Comparison of ENCODE assay signal across 8 cellular contexts in the genomic region with DNA sequence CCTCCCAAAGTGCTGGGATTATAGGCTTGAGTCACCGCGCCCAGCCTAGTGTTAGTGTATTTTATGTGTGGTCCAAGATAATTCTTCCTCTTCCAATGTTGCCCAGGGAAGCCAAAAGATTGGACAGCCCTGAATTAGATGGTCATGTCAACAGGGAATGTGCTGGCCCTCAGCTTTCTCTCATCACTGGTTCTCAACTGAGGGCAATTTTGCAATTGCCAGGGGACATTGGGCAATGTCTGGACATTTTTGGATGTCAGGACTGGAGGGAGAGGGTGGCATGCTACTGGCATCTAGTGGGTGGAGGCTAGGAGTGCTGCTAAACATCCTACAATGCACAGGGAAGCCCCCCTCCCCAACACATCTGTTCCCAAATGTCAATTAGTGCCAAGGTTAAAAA.
DNase-seq lines count a peak whose midpoint lies in the region; ATAC-seq and TF ChIP-seq lines count a peak whose summit lies in the region.

No MANE protein-coding gene starts in this region.

- H3K27me3 ChIP-seq in RWPE2 (ENCODE audit: insufficient read depth, poor library complexity, severe bottlenecking) (no peaks in the 10 kb centered on the region), gastroesophageal sphincter (no peaks in the 10 kb centered on the region), skeletal muscle satellite cell (ENCODE audit: control insufficient read depth, insufficient read depth, low read length) (no peaks in the 10 kb centered on the region)

- peaks cover 6% of the 10 kb centered on the region for H3K4me1 Mint-ChIP-seq in activated T-helper 1 cell treated with anti-CD3 and anti-CD28 coated beads, Interleukin-12 subunit alpha, Interleukin-12 subunit beta, Interleukin-2, Interleukin-4 antibody, amounts not matched to agents 30 ng/mL and 10 ng/mL and 1 ng/mL, durations not matched to agents 14 hours and 24 hours and 36 hours (ENCODE audit: low read depth)

- H3K9me3 ChIP-seq in RWPE2 (ENCODE audit: severe bottlenecking) (no peaks in the 10 kb centered on the region), gastroesophageal sphincter (no peaks in the 10 kb centered on the region), skeletal muscle satellite cell (replicated peaks; ENCODE audit: low read length) (no peaks in the 10 kb centered on the region)

- ATAC-seq in RWPE2 (ENCODE audit: low read depth) (peak; percentile 11; the same call in 2 of the 3 replicates), gastroesophageal sphincter (peak; percentile 57), GM18861 (IDR thresholded peaks at IDR 0.05; ENCODE audit: unreplicated experiment) (no peak), HG02623 (IDR thresholded peaks at IDR 0.05; ENCODE audit: unreplicated experiment) (no peak)

- H3K9ac ChIP-seq in skeletal muscle satellite cell (ENCODE audit: low read depth, low read length) = peak overlapping the region; percentile 27

- peak overlapping the region; percentile 47 for H3K4me2 ChIP-seq in skeletal muscle satellite cell (ENCODE audit: low read length)

- H3K27ac Mint-ChIP-seq in activated T-helper 1 cell treated with anti-CD3 and anti-CD28 coated beads, Interleukin-12 subunit alpha, Interleukin-12 subunit beta, Interleukin-2, Interleukin-4 antibody, amounts not matched to agents 30 ng/mL and 10 ng/mL and 1 ng/mL, durations not matched to agents 14 hours and 24 hours and 36 hours = no peak overlapping the region

- intact Hi-C loops in activated T-helper 1 cell treated with anti-CD3 and anti-CD28 coated beads, Interleukin-12 subunit alpha, Interleukin-12 subunit beta, Interleukin-2, Interleukin-4 antibody, amounts not matched to agents 30 ng/mL and 10 ng/mL and 1 ng/mL, durations not matched to agents 14 hours and 24 hours and 36 hours (cut with micrococcal nuclease) = loop anchor here (1.0 kb wide), 5 partner anchors 262 to 635 kb away; no protein-coding TSS in a partner anchor

- H3K27ac ChIP-seq in RWPE2 (ENCODE audit: poor library complexity, severe bottlenecking) (peak overlapping the region; percentile 97), gastroesophageal sphincter (peak overlapping the region in 3 of 4 donors; percentile 55 to 75 (median 75))

- H3K36me3 ChIP-seq in RWPE2 (ENCODE audit: low read depth) (no peaks in the 10 kb centered on the region), gastroesophageal sphincter (no peaks in the 10 kb centered on the region), skeletal muscle satellite cell (ENCODE audit: insufficient read depth, low read length) (no peaks in the 10 kb centered on the region)

- no peaks in the 10 kb centered on the region for H3K9me3 Mint-ChIP-seq in activated T-helper 1 cell treated with anti-CD3 and anti-CD28 coated beads, Interleukin-12 subunit alpha, Interleukin-12 subunit beta, Interleukin-2, Interleukin-4 antibody, amounts not matched to agents 30 ng/mL and 10 ng/mL and 1 ng/mL, durations not matched to agents 14 hours and 24 hours and 36 hours

- WGBS in gastroesophageal sphincter (ENCODE audit: low coverage in 1 of 2), 2 donors = 100% methylated on average over 2 of the region's 2 CpGs; no CpG with 5 or more reads in 1 of the 2 donors

- no peak for TF ChIP-seq EP300 in gastroesophageal sphincter (IDR thresholded peaks at IDR 0.05)

- no peak for TF ChIP-seq CTCF in RWPE2 (IDR thresholded peaks at IDR 0.05; ENCODE audit: poor library complexity, severe bottlenecking)
- no peak for TF ChIP-seq CTCF in gastroesophageal sphincter (IDR thresholded peaks at IDR 0.05)

- TF ChIP-seq POLR2A in gastroesophageal sphincter (IDR thresholded peaks at IDR 0.05) = no peak

- peaks cover 5% of the 10 kb centered on the region for H3K27me3 Mint-ChIP-seq in activated T-helper 1 cell treated with anti-CD3 and anti-CD28 coated beads, Interleukin-12 subunit alpha, Interleukin-12 subunit beta, Interleukin-2, Interleukin-4 antibody, amounts not matched to agents 30 ng/mL and 10 ng/mL and 1 ng/mL, durations not matched to agents 14 hours and 24 hours and 36 hours (ENCODE audit: insufficient read depth)

- H3K4me3 ChIP-seq in RWPE2 (ENCODE audit: severe bottlenecking) (no peak overlapping the region), gastroesophageal sphincter (no peak overlapping the region), skeletal muscle satellite cell (ENCODE audit: low read length) (no peak overlapping the region)

- no peak overlapping the region for H3K4me3 Mint-ChIP-seq in activated T-helper 1 cell treated with anti-CD3 and anti-CD28 coated beads, Interleukin-12 subunit alpha, Interleukin-12 subunit beta, Interleukin-2, Interleukin-4 antibody, amounts not matched to agents 30 ng/mL and 10 ng/mL and 1 ng/mL, durations not matched to agents 14 hours and 24 hours and 36 hours

- no peaks in the 10 kb centered on the region for H3K36me3 Mint-ChIP-seq in activated T-helper 1 cell treated with anti-CD3 and anti-CD28 coated beads, Interleukin-12 subunit alpha, Interleukin-12 subunit beta, Interleukin-2, Interleukin-4 antibody, amounts not matched to agents 30 ng/mL and 10 ng/mL and 1 ng/mL, durations not matched to agents 14 hours and 24 hours and 36 hours (ENCODE audit: low read depth)

- H3K4me1 ChIP-seq in RWPE2 (ENCODE audit: insufficient read depth, poor library complexity, severe bottlenecking) (peaks cover 39% of the 10 kb centered on the region), gastroesophageal sphincter (peaks cover 0 to 21% (median 20%) of the 10 kb centered on the region in 3 donors), skeletal muscle satellite cell (ENCODE audit: control insufficient read depth, insufficient read depth, low read length) (peaks cover 42% of the 10 kb centered on the region)

- DNase-seq in GOT3 (lab: John Stamatoyannopoulos, UW) (peak; percentile 40), RWPE2 (ENCODE audit: low spot score) (no peak), KG1 (lab: John Stamatoyannopoulos, UW) (no peak)
- DNase-seq in activated T-helper 1 cell treated with anti-CD3 and anti-CD28 coated beads, Interleukin-12 subunit alpha, Interleukin-12 subunit beta, Interleukin-2, Interleukin-4 antibody, amounts not matched to agents 30 ng/mL and 10 ng/mL and 1 ng/mL, durations not matched to agents 14 hours and 24 hours and 36 hours (ENCODE audit: low spot score) = no peak

Comparison
In these comparisons a context has a peak if more than half of its experiments do, and no peak if none do; other contexts are left out.
1. ATAC-seq: peak in RWPE2 (single experiment) and gastroesophageal sphincter (single experiment); none in GM18861 (single experiment) and HG02623 (single experiment).